In genomic region chr9:96619491-96620154, GRCh38 we compare ENCODE assay signal across 8 cellular contexts. TPM values are rescaled to one million over a fixed set of nuclear protein-coding genes. Genes with fewer than 3 reads are reported as not detected.
DNase-seq lines count a peak whose midpoint lies in the region; ATAC-seq and TF ChIP-seq lines count a peak whose summit lies in the region.

Gene CDC14B (minus strand): TSS chr9:96619843. CDS start chr9:96619378, 465 bp downstream.

- DNase-seq in Daoy (ENCODE audit: low read depth) (peak; percentile 95), NOMO-1 (lab: John Stamatoyannopoulos, UW; ENCODE audit: unreplicated experiment in 2 of 2) (peak; percentile 81 to 83), activated T-cell treated with anti-CD3 and anti-CD28 coated beads for 4 hours (peak; percentile 66), epithelial cell of esophagus (ENCODE audit: low read depth) (peak; percentile 96), cerebellar nuclear complex (lab: John Stamatoyannopoulos, UW) (no peak)
- DNase-seq in stimulated activated CD8-positive, alpha-beta memory T cell treated with anti-CD3 and anti-CD28 coated beads, Interleukin-12 subunit alpha, Interleukin-12 subunit beta, amount 100 ng/mL, for 24 hours (ENCODE audit: extremely low read depth) = peak; percentile 45

- 1 to 2% methylated on average over 28 to 37 of the region's 66 CpGs for WGBS in mesodermal cell (ENCODE audit: insufficient coverage in 2 of 2), 2 experiments

- peak within 1 kb of the TSS; percentile 76 for H3K27ac ChIP-seq in mesodermal cell (ENCODE audit: low read depth, low read length, severe bottlenecking)

- no peaks in the 10 kb centered on the region for H3K9me3 ChIP-seq in mesodermal cell (ENCODE audit: control insufficient read depth, low read length)

- TF ChIP-seq CTCF in epithelial cell of esophagus (IDR thresholded peaks at IDR 0.05; ENCODE audit: insufficient read depth, low read depth, low read length, missing control alignments) = no peak

- peak; percentile 62 for ATAC-seq in HG03457 (IDR thresholded peaks at IDR 0.05; ENCODE audit: unreplicated experiment)

- peaks cover 11% of the 10 kb centered on the region for H3K4me1 ChIP-seq in mesodermal cell (ENCODE audit: control insufficient read depth, insufficient read depth, low read length, poor library complexity, severe bottlenecking)

- H3K36me3 ChIP-seq in mesodermal cell (ENCODE audit: control insufficient read depth, insufficient read depth, low read length) = no peaks in the 10 kb centered on the region

- peak within 1 kb of the TSS; percentile 59 for H3K4me3 ChIP-seq in epithelial cell of esophagus (ENCODE audit: low read length)
- peak within 1 kb of the TSS; percentile 78 for H3K4me3 ChIP-seq in mesodermal cell (ENCODE audit: extremely low read depth, insufficient read depth, low read length, poor library complexity, severe bottlenecking)

RNA-seq across cellular contexts. Expression of gene CDC14B, which starts in this region (rescaled TPM):
- 8.0 and 15.3 TPM in 2 replicates for total RNA-seq in Daoy (2014; rRNA removed; shearing (Covaris generic))
- 24.3 TPM for polyA plus RNA-seq in mesodermal cell (2013, experiment 1 of 2)
- polyA plus RNA-seq in mesodermal cell (2013, experiment 2 of 2) = 25.0 TPM

Comparison
In these comparisons a context has a peak if more than half of its experiments do, and no peak if none do; other contexts are left out.
1. DNase-seq: peak in Daoy (single experiment), NOMO-1 (2 of 2), activated T-cell treated with anti-CD3 and anti-CD28 coated beads for 4 hours (single experiment), epithelial cell of esophagus (single experiment) and stimulated activated CD8-positive, alpha-beta memory T cell treated with anti-CD3 and anti-CD28 coated beads, Interleukin-12 subunit alpha, Interleukin-12 subunit beta, amount 100 ng/mL, for 24 hours (single experiment); none in cerebellar nuclear complex (0 of 2).